Comparison of ENCODE assay signal across 8 cellular contexts in the genomic region with DNA sequence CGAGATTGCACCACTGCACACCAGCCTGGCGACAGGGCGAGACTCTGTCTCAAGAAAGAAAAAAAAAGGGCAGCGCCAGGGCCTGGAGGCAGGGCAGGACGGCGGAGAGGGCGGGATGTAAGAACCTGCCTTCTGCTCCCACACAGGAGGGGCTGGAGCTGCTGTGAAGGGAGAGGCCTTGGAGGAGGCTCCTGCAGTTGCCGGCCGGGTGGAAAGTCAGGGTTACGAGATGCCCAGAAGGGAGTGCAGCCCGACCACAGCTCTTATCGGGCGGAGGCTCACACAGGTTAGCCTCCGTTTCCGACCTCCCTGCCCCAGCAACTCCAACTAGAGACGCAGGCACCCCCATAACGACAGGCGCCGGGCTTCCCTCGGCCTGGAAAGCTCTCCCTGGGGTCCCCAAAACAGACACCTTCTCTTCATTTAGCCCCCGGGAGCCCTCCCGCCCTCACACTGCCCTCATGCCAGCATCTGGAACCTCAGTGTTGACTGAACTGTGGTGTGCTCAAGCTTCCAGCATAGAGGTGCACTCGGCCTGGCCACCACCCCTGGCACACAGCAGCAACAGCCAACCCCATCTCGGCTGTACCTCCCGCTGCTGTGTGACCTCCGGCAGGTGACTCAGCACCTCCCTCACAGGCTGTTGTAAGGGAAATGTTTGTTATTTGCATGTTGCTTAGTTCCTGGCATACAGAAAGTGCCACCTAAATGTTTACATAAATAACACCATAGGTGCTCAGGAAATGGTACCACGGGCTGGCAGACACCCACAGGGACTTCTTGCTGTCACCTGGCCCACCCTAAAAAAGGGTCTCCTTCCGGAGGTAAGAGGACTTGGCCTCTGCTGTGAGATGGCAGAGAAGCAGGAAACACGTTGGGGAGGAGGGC. TPM values are rescaled to one million over a fixed set of nuclear protein-coding genes. Genes with fewer than 3 reads are reported as not detected.
DNase-seq lines count a peak whose midpoint lies in the region; ATAC-seq and TF ChIP-seq lines count a peak whose summit lies in the region.

No MANE protein-coding gene starts in this region.

- TF ChIP-seq CTCF in spleen (IDR thresholded peaks at IDR 0.05 in 8 of 11, conservative IDR thresholded peaks at IDR 0.05 in 3 of 11), result no peak

- peaks cover 31% of the 10 kb centered on the region for H3K27me3 Mint-ChIP-seq in activated naive CD4-positive, alpha-beta T cell treated with anti-CD3 and anti-CD28 coated beads, Interleukin-2, amount 50 U/mL, for 24 hours

- ATAC-seq in GM18907 (IDR thresholded peaks at IDR 0.05; ENCODE audit: unreplicated experiment), result no peak
- no peak for ATAC-seq in HG02870 (IDR thresholded peaks at IDR 0.05; ENCODE audit: unreplicated experiment)

- H3K4me1 Mint-ChIP-seq in activated naive CD4-positive, alpha-beta T cell treated with anti-CD3 and anti-CD28 coated beads, Interleukin-2, amount 50 U/mL, for 24 hours, result peaks cover 18% of the 10 kb centered on the region

- intact Hi-C loops in spleen (cut with DNase I; ENCODE audit: low total_unique reads), result no loop called here

- H3K4me3 ChIP-seq in iPS-15b (ENCODE audit: low read depth, low read length) (peak overlapping the region; percentile 16), spleen (peak overlapping the region in 3 of 8 donors; percentile 32 to 67 (median 47))

- DNase-seq in ELF-1 (ENCODE audit: low read depth, low spot score), result peak; percentile 85
- peak; percentile 74 for DNase-seq in NCI-H345 treated with DMSO at 0.1 percent for 48 hours (lab: John Stamatoyannopoulos, UW; ENCODE audit: unreplicated experiment)
- peak; percentile 32 for DNase-seq in stimulated activated CD4-positive, alpha-beta T cell treated with anti-CD3 and anti-CD28 coated beads, Interleukin-2, amount 100 ng/mL, for 4 hours (ENCODE audit: low read depth)
- DNase-seq in spleen, result no peak

- TF ChIP-seq POLR2A in spleen (IDR thresholded peaks at IDR 0.05), result no peak

- H3K4me3 Mint-ChIP-seq in activated naive CD4-positive, alpha-beta T cell treated with anti-CD3 and anti-CD28 coated beads, Interleukin-2, amount 50 U/mL, for 24 hours, result peak overlapping the region; percentile 61

- H3K9ac ChIP-seq in iPS-15b (ENCODE audit: low read depth, low read length), result peak overlapping the region; percentile 76

- H3K36me3 ChIP-seq in iPS-15b (ENCODE audit: control insufficient read depth, insufficient read depth, low read length) (no peaks in the 10 kb centered on the region), spleen (no peaks in the 10 kb centered on the region)

- peaks cover 12% of the 10 kb centered on the region for H3K27me3 ChIP-seq in iPS-15b (ENCODE audit: control insufficient read depth, insufficient read depth, low read length)
- peaks cover 4 to 78% (median 47%) of the 10 kb centered on the region in 7 donors for H3K27me3 ChIP-seq in spleen (replicated peaks in 1 of 7)

- H3K27ac ChIP-seq in spleen, result peak overlapping the region in 1 of 8 donors; percentile 73

- WGBS in spleen, 5 donors, result 34 to 50% (median 47%) methylated on average over 28 to 29 of the region's 29 CpGs

- no peak overlapping the region for H3K27ac Mint-ChIP-seq in activated naive CD4-positive, alpha-beta T cell treated with anti-CD3 and anti-CD28 coated beads, Interleukin-2, amount 50 U/mL, for 24 hours

- no peaks in the 10 kb centered on the region for H3K9me3 Mint-ChIP-seq in activated naive CD4-positive, alpha-beta T cell treated with anti-CD3 and anti-CD28 coated beads, Interleukin-2, amount 50 U/mL, for 24 hours

- H3K9me3 ChIP-seq in iPS-15b (ENCODE audit: control insufficient read depth, insufficient read depth, low read length), result no peaks in the 10 kb centered on the region
- H3K9me3 ChIP-seq in spleen, result no peaks in the 10 kb centered on the region

- H3K36me3 Mint-ChIP-seq in activated naive CD4-positive, alpha-beta T cell treated with anti-CD3 and anti-CD28 coated beads, Interleukin-2, amount 50 U/mL, for 24 hours, result no peaks in the 10 kb centered on the region

- H3K4me1 ChIP-seq in iPS-15b (ENCODE audit: control insufficient read depth, insufficient read depth, low read length) (peaks cover 8% of the 10 kb centered on the region), spleen (peaks cover 1 to 34% (median 25%) of the 10 kb centered on the region in 6 donors)

RNA-seq across cellular contexts. Expression of a gene that starts 1.3 kb away (rescaled TPM):
- total RNA-seq in spleen, result 10 to 100 TPM in 1 of 7 donors, 1 to 10 TPM in 6; 1.8 to 27.7 (median 4.7) TPM
- polyA plus RNA-seq in spleen, result 1 to 10 TPM; 1.2 to 6.2 (median 2.3) TPM

RNA-seq across cellular contexts. Expression of a gene that starts 54.7 kb away (rescaled TPM):
- total RNA-seq in spleen, result 10 to 100 TPM; 26.8 to 66.5 (median 30.1) TPM
- polyA plus RNA-seq in spleen, result 10 to 100 TPM; 19.2 to 47.2 (median 31.3) TPM
